5 cellular contexts compared by ENCODE assay signal in genomic region chr15:32426491-32426890, GRCh38. TPM values are rescaled to one million over a fixed set of nuclear protein-coding genes. Genes with fewer than 3 reads are reported as not detected.
"Had no signal": no experiment of that assay in that cellular context is flagged by ENCODE, and none has a peak within 500 bp of the region (broad histone marks: within the 10 kb centered on the region; RNA-seq: fewer than 3 reads in every experiment).

No MANE protein-coding gene starts in this region.

RNA-seq across cellular contexts. Expression of gene GOLGA8K, which starts 23.4 kb away (rescaled TPM):
- total RNA-seq: myocyte, smooth muscle cell had no signal
- polyA plus RNA-seq: immature natural killer cell, keratinocyte, smooth muscle cell had no signal

RNA-seq across cellular contexts. Expression of gene GOLGA8O, which starts 28.9 kb away (rescaled TPM):
- total RNA-seq: neural crest cell had no signal
- polyA plus RNA-seq: smooth muscle cell had no signal
